ENCODE assay signal across 9 cellular contexts in the genomic region with DNA sequence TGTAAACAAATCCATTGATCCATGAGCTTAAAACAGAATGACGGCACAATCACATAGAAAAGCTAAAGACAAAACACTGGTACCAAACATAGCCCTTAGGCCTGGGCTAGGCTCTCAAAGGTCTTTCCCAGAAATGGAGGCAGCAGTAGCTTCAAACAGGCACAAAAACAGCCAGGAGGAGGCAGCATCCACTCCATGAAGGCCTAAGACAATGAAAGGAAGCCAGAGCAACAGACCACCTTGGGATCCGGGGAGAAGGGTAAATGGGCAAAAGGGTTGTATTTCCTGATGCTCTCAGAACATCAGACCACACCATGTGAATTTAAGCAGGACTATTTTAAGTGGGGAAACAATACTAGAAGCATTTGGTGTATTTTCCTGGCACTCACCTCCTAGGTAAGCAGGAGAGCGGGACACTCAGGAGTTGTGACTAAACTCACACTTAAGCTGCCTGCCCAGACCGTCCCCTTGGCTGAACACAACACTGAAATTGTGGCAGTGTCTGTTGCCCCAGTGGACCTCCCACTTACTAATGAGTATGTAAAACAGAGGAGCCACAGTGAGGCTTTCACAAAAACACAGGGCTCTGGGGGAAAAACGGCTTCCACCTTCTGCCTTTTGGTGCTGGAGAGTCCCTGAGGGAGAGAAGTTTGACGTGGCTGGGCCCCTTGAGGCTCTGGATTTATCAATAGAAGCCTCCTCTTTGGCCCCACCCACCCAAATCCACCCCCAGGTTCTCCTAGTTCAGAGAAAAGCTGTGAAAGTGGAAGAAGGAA. TPM values are rescaled to one million over a fixed set of nuclear protein-coding genes. Genes with fewer than 3 reads are reported as not detected.
DNase-seq lines count a peak whose midpoint lies in the region; ATAC-seq, FAIRE-seq and TF ChIP-seq lines count a peak whose summit lies in the region.
"Had no signal": no experiment of that assay in that cellular context is flagged by ENCODE, and none has a peak within 500 bp of the region (broad histone marks: within the 10 kb centered on the region; RNA-seq: fewer than 3 reads in every experiment).

No MANE protein-coding gene starts in this region.

- no peak overlapping the region for H3K4me3 ChIP-seq in K562

- TF ChIP-seq CTCF in K562 (IDR thresholded peaks at IDR 0.05 in 2 of 3, conservative IDR thresholded peaks at IDR 0.05 in 1 of 3; ENCODE audit: insufficient read depth in 2 of 3, low read depth in 1 of 3, low read length in 3 of 3) (peak; percentile 48 to 57 (median 55); a peak in 5 of 6 replicates), neural crest cell (conservative IDR thresholded peaks at IDR 0.05) (peak; percentile 35)

- intact Hi-C loops in K562 (cut with micrococcal nuclease) = no loop called here

- H3K9me1 ChIP-seq in K562 (ENCODE audit: control insufficient read depth, insufficient read depth, low read length) = no peaks in the 10 kb centered on the region

- H3K36me3 Mint-ChIP-seq in neural crest cell (ENCODE audit: low read depth) = peaks cover 21% of the 10 kb centered on the region

- no peak overlapping the region for H3K9ac ChIP-seq in K562 (ENCODE audit: insufficient read depth in 1 of 2, low read depth in 2 of 2, low read length in 2 of 2)

- H4K20me1 ChIP-seq in K562 (replicated peaks; ENCODE audit: control insufficient read depth, insufficient read depth, low read length) = no peaks in the 10 kb centered on the region

- DNase-seq in NCI-H2227 (lab: John Stamatoyannopoulos, UW; ENCODE audit: unreplicated experiment) (peak; percentile 1), NCI-H2227 treated with DMSO at 0.1 percent for 48 hours (lab: John Stamatoyannopoulos, UW) (no peak), KBM-7 (peak; percentile 28), K562 (ENCODE audit: extremely low read depth in 1 of 4, low spot score in 3 of 4) (peak in 2 of 4 experiments; percentile 21 to 26), neural crest cell (ENCODE audit: low read depth, low spot score) (no peak)
- no peak for DNase-seq in activated CD8-positive, alpha-beta memory T cell treated with anti-CD3 and anti-CD28 coated beads for 24 hours
- DNase-seq: stimulated activated CD4-positive, alpha-beta T cell treated with anti-CD3 and anti-CD28 coated beads, Interleukin-1b, Interleukin-23, amount 100 ng/mL, for 48 hours had no signal

- H3K4me3 Mint-ChIP-seq in neural crest cell = no peak overlapping the region

- peak overlapping the region; percentile 73 for H3K27ac Mint-ChIP-seq in neural crest cell (ENCODE audit: unreplicated experiment)

- no peaks in the 10 kb centered on the region for H3K27me3 Mint-ChIP-seq in neural crest cell (ENCODE audit: low read depth)

- no peaks in the 10 kb centered on the region for H3K27me3 ChIP-seq in K562 (ENCODE audit: control insufficient read depth in 2 of 2, insufficient read depth in 2 of 2, low read length in 2 of 2)

- H3K9me3 Mint-ChIP-seq in neural crest cell = no peaks in the 10 kb centered on the region

- TSS peak; percentile 40 for BruUV-seq in K562 (replicated peaks; lab: Mats Ljungman, UMichigan)

- no peaks in the 10 kb centered on the region for H3K4me1 Mint-ChIP-seq in neural crest cell

- TF ChIP-seq RAD21 in K562 (CRISPR knock-in tag; conservative IDR thresholded peaks at IDR 0.05 in 1 of 2, IDR thresholded peaks at IDR 0.05 in 1 of 2) = peak; percentile 13 to 46; a peak in 2 of 4 replicates

- H3K27ac ChIP-seq in K562 (ENCODE audit: extremely low read depth, low read depth, low read length) = no peak overlapping the region

- no peaks in the 10 kb centered on the region for H3K9me3 ChIP-seq in K562 (replicated peaks; ENCODE audit: control insufficient read depth, insufficient read depth, low read depth, low read length)

- FAIRE-seq in K562 (lab: Jason Lieb, UNC) = peak; percentile 6

- no peak overlapping the region for H3K4me2 ChIP-seq in K562 (ENCODE audit: insufficient read depth, low read length)

- TF ChIP-seq POLR2A in K562 (conservative IDR thresholded peaks at IDR 0.05) = no peak

- ATAC-seq in K562 = peak; percentile 78
- ATAC-seq in GM21423 (IDR thresholded peaks at IDR 0.05; ENCODE audit: unreplicated experiment) = no peak
- no peak for ATAC-seq in GM18502 (IDR thresholded peaks at IDR 0.05; ENCODE audit: poor library complexity, unreplicated experiment)

- POLR2A ChIA-PET in K562 (lab: Yijun Ruan, JAX) = interaction anchor here (0.7 to 1.2 kb wide), 4 partner anchors 10 to 116 kb away, joined by 3 read pairs; no protein-coding TSS in a partner anchor

- WGBS in K562 (ENCODE audit: insufficient coverage, low coverage, missing lambda C conversion rate) = 72% methylated on average over 6 of the region's 6 CpGs

- no peak overlapping the region for H2AFZ ChIP-seq in K562 (ENCODE audit: low read depth, low read length)

- no peak for TF ChIP-seq EP300 in K562 (IDR thresholded peaks at IDR 0.05; ENCODE audit: low read length)

- peaks cover 70% of the 10 kb centered on the region for H3K36me3 ChIP-seq in K562 (ENCODE audit: control insufficient read depth, insufficient read depth, low read length)

- no peaks in the 10 kb centered on the region for H3K4me1 ChIP-seq in K562 (replicated peaks in 1 of 2; ENCODE audit: control insufficient read depth in 2 of 2, insufficient read depth in 2 of 2, low read length in 2 of 2)

- CTCF ChIA-PET in K562 (lab: Yijun Ruan, JAX; ENCODE audit: low intra/inter-chr PET ratio) = interaction anchor here (0.6 to 1.8 kb wide), 3 partner anchors 141 to 476 kb away, joined by 3 to 6 read pairs (median 4); no protein-coding TSS in a partner anchor

- no peaks in the 10 kb centered on the region for H3K79me2 ChIP-seq in K562 (ENCODE audit: control insufficient read depth, insufficient read depth, low read length)

- in situ Hi-C loops in KBM-7 (cut with MboI; ENCODE audit: low pct_unique_long_range_greater_than_20kb, low sequenced_read_pairs) (loop anchor here (25.0 kb wide), 1 partner anchor 136 kb away; no protein-coding TSS in a partner anchor), K562 (cut with MboI) (no loop called here)

RNA-seq across cellular contexts. Expression of a gene that starts 11.9 kb away (rescaled TPM):
- 19.7 and 24.1 TPM in 2 replicates for total RNA-seq in K562 (2011; cell fraction: chromatin; rRNA removed; ENCODE audit: low replicate concordance)
- 17.4 and 22.8 TPM in 2 replicates for total RNA-seq in K562 (2011; cell fraction: nucleolus; rRNA removed)
- 17.6 and 18.1 TPM in 2 replicates for total RNA-seq in K562 (2011; cell fraction: nucleoplasm; rRNA removed)
- total RNA-seq in K562 (2014; rRNA removed) = 26.4 and 35.6 TPM in 2 replicates
- 50.2 and 52.2 TPM in 2 replicates for total RNA-seq in K562 (2014; rRNA removed; fragmentation: Illumina TruSeq; extraction: Trizol)
- 52.2 and 55.2 TPM in 2 replicates for total RNA-seq in K562 (2015; rRNA removed; fragmentation: Illumina TruSeq; extraction: Trizol)
- 36.6 and 40.2 TPM in 2 replicates for total RNA-seq in K562 (2021)
- polyA plus RNA-seq in K562 (2011; rRNA removed) = 11.6 and 14.1 TPM in 2 replicates
- polyA plus RNA-seq in K562 (2011; cell fraction: cytosol; rRNA removed) = 15.5 and 20.6 TPM in 2 replicates
- polyA plus RNA-seq in K562 (2011; cell fraction: nucleus; rRNA removed) = 20.8 and 22.1 TPM in 2 replicates
- polyA plus RNA-seq in K562 (2012) = 42.3 and 44.7 TPM in 2 replicates
- 46.2 and 64.1 TPM in 2 replicates for polyA plus RNA-seq in K562 (2014; fragmentation: Illumina TruSeq; extraction: Trizol)
- polyA plus RNA-seq in K562 (2014; fragmentation: Nextera tagmentation; extraction: Ambion mirVana) = 100 to 1,000 TPM; 119 to 145 TPM
- polyA plus RNA-seq in K562 (2014; rRNA removed) = 33.7 and 34.6 TPM in 2 replicates
- 12.1 and 17.0 TPM in 2 replicates for polyA minus RNA-seq in K562 (2011; rRNA and poly(A)+ RNA removed)
- polyA minus RNA-seq in K562 (2011; cell fraction: cytosol; rRNA and poly(A)+ RNA removed) = 13.9 and 18.3 TPM in 2 replicates
- polyA minus RNA-seq in K562 (2011; cell fraction: nucleus; rRNA and poly(A)+ RNA removed) = 11.1 and 11.6 TPM in 2 replicates
- total RNA-seq in neural crest cell = 74.2 and 76.8 TPM in 2 replicates

RNA-seq across cellular contexts. Expression of a gene that starts 32.0 kb away (rescaled TPM):
- 48.4 and 50.0 TPM in 2 replicates for total RNA-seq in K562 (2011; cell fraction: chromatin; rRNA removed; ENCODE audit: low replicate concordance)
- 25.0 and 27.0 TPM in 2 replicates for total RNA-seq in K562 (2011; cell fraction: nucleolus; rRNA removed)
- 37.1 and 41.4 TPM in 2 replicates for total RNA-seq in K562 (2011; cell fraction: nucleoplasm; rRNA removed)
- total RNA-seq in K562 (2014; rRNA removed) (36.3 and 49.4 TPM in 2 replicates), K562 (2014; rRNA removed; fragmentation: Illumina TruSeq; extraction: Trizol) (96.0 and 113 TPM in 2 replicates), K562 (2015; rRNA removed; fragmentation: Illumina TruSeq; extraction: Trizol) (63.5 and 65.7 TPM in 2 replicates), K562 (2021) (71.5 and 72.9 TPM in 2 replicates), neural crest cell (36.9 and 41.4 TPM in 2 replicates)
- polyA plus RNA-seq in K562 (2011; rRNA removed) (40.2 and 75.1 TPM in 2 replicates), K562 (2014; fragmentation: Illumina TruSeq; extraction: Trizol) (91.6 and 94.7 TPM in 2 replicates), K562 (2014; fragmentation: Nextera tagmentation; extraction: Ambion mirVana) (100 to 1,000 TPM; 100 to 140 TPM), K562 (2014; rRNA removed) (38.1 and 41.4 TPM in 2 replicates)
- polyA plus RNA-seq in K562 (2011; cell fraction: cytosol; rRNA removed) = 27.5 and 29.4 TPM in 2 replicates
- 31.7 and 39.3 TPM in 2 replicates for polyA plus RNA-seq in K562 (2011; cell fraction: nucleus; rRNA removed)
- polyA plus RNA-seq in K562 (2012) = 71.4 and 72.1 TPM in 2 replicates
- polyA minus RNA-seq in K562 (2011; rRNA and poly(A)+ RNA removed) = 49.8 and 68.3 TPM in 2 replicates
- 27.7 and 44.4 TPM in 2 replicates for polyA minus RNA-seq in K562 (2011; cell fraction: cytosol; rRNA and poly(A)+ RNA removed)
- 20.3 and 28.5 TPM in 2 replicates for polyA minus RNA-seq in K562 (2011; cell fraction: nucleus; rRNA and poly(A)+ RNA removed)

RNA-seq across cellular contexts. Expression of a gene that starts 42.9 kb away (rescaled TPM):
- total RNA-seq in K562 (2011; cell fraction: chromatin; rRNA removed; ENCODE audit: low replicate concordance) = not detected in 2 replicates
- total RNA-seq in K562 (2011; cell fraction: nucleolus; rRNA removed) = under 0.01 TPM in 1 of 2 replicates, not detected in the other
- total RNA-seq in K562 (2011; cell fraction: nucleoplasm; rRNA removed) = not detected in 2 replicates
- 0.04 TPM in 1 of 2 replicates, not detected in the other for total RNA-seq in K562 (2014; rRNA removed)
- total RNA-seq in K562 (2014; rRNA removed; fragmentation: Illumina TruSeq; extraction: Trizol) = 0.03 TPM in 1 of 2 replicates, not detected in the other
- not detected in 2 replicates for total RNA-seq in K562 (2015; rRNA removed; fragmentation: Illumina TruSeq; extraction: Trizol)
- 0.04 TPM in 1 of 2 replicates, not detected in the other for total RNA-seq in K562 (2021)
- polyA plus RNA-seq in K562 (2011; rRNA removed) = not detected in 2 replicates
- polyA plus RNA-seq in K562 (2011; cell fraction: cytosol; rRNA removed) = under 0.01 TPM in 1 of 2 replicates, not detected in the other
- polyA plus RNA-seq in K562 (2011; cell fraction: nucleus; rRNA removed) = not detected in 2 replicates
- 0.03 and 0.79 TPM in 2 replicates for polyA plus RNA-seq in K562 (2012)
- 0.01 and 0.03 TPM in 2 replicates for polyA plus RNA-seq in K562 (2014; fragmentation: Illumina TruSeq; extraction: Trizol)
- under 1 TPM; 0.01 TPM for polyA plus RNA-seq in K562 (2014; fragmentation: Nextera tagmentation; extraction: Ambion mirVana)
- 0.01 TPM in 1 of 2 replicates, not detected in the other for polyA plus RNA-seq in K562 (2014; rRNA removed)
- not detected in 2 replicates for polyA minus RNA-seq in K562 (2011; rRNA and poly(A)+ RNA removed)
- polyA minus RNA-seq in K562 (2011; cell fraction: cytosol; rRNA and poly(A)+ RNA removed) = not detected in 2 replicates
- not detected in 2 replicates for polyA minus RNA-seq in K562 (2011; cell fraction: nucleus; rRNA and poly(A)+ RNA removed)
- 0.25 and 0.61 TPM in 2 replicates for total RNA-seq in neural crest cell

Comparison
In these comparisons a context has a peak if more than half of its experiments do, and no peak if none do; other contexts are left out.
1. DNase-seq: peak in NCI-H2227 (single experiment) and KBM-7 (single experiment); none in NCI-H2227 treated with DMSO at 0.1 percent for 48 hours (single experiment), neural crest cell (single experiment) and activated CD8-positive, alpha-beta memory T cell treated with anti-CD3 and anti-CD28 coated beads for 24 hours (single experiment).